10 cellular contexts compared by ENCODE assay signal in the genomic region with DNA sequence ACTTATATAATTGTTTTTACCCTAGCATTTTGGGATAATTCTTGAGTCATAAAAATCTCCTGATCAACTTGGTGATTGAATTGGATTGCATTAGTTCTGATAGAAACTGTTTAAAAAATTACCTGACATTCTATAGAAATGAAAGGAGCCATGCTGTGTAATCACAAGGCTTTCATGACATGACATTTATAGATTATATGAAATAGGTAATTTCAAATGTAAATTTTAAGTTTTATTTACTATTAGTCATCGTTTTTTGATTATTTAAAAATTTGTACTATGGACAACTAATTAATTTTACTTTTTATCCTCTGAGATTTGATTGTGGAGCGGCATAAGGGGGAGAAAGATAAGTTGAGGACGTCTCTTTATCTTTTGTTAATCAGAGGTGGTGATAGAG. TPM values are rescaled to one million over a fixed set of nuclear protein-coding genes. Genes with fewer than 3 reads are reported as not detected.
A peak's percentile ranks its signal among the peaks of the same experiment; 100 is the strongest.
DNase-seq lines count a peak whose midpoint lies in the region; ATAC-seq and TF ChIP-seq lines count a peak whose summit lies in the region.
"Had no signal": no experiment of that assay in that cellular context is flagged by ENCODE, and none has a peak within 500 bp of the region (broad histone marks: within the 10 kb centered on the region; RNA-seq: fewer than 3 reads in every experiment).

No MANE protein-coding gene starts in this region.

- intact Hi-C loops in heart right ventricle (cut with DNase I) = loop anchor here in 1 of 10 donors (10.0 kb wide), 1 partner anchor 73 kb away; no protein-coding TSS in a partner anchor
- intact Hi-C loops in Right ventricle myocardium inferior (cut with DNase I) = no loop called here
- intact Hi-C loops in naive thymus-derived CD4-positive, alpha-beta T cell (cut with micrococcal nuclease) = no loop called here
- intact Hi-C loops in upper lobe of right lung (cut with DNase I) = no loop called here
- intact Hi-C loops in left colon (cut with DNase I, micrococcal nuclease) = no loop called here

- ATAC-seq in heart right ventricle = no peak
- ATAC-seq in Right ventricle myocardium inferior = no peak
- no peak for ATAC-seq in central memory CD8-positive, alpha-beta T cell (replicated peaks; ENCODE audit: extremely low read depth, poor library complexity, severe bottlenecking)
- ATAC-seq in naive thymus-derived CD4-positive, alpha-beta T cell = no peak
- ATAC-seq in upper lobe of right lung = no peak
- ATAC-seq in left colon = no peak

- TF ChIP-seq CTCF in heart right ventricle (IDR thresholded peaks at IDR 0.05) (no peak), upper lobe of right lung (IDR thresholded peaks at IDR 0.05) (no peak)

- peaks cover 74% of the 10 kb centered on the region for H3K36me3 Mint-ChIP-seq in central memory CD8-positive, alpha-beta T cell (ENCODE audit: insufficient read depth)
- peaks cover 11 to 69% (median 62%) of the 10 kb centered on the region in 5 donors for H3K36me3 Mint-ChIP-seq in naive thymus-derived CD4-positive, alpha-beta T cell

- peaks cover 0 to 75% (median 55%) of the 10 kb centered on the region in 9 donors for H3K36me3 ChIP-seq in heart right ventricle
- peaks cover 15 to 48% (median 42%) of the 10 kb centered on the region in 3 experiments for H3K36me3 ChIP-seq in naive thymus-derived CD4-positive, alpha-beta T cell (ENCODE audit: control insufficient read depth in 2 of 3, insufficient read depth in 3 of 3, low read length in 3 of 3)
- H3K36me3 ChIP-seq in upper lobe of right lung = peaks cover 71% of the 10 kb centered on the region
- H3K36me3 ChIP-seq in SJCRH30 = peaks cover 90% of the 10 kb centered on the region

- peaks cover 44% of the 10 kb centered on the region for H3K4me1 Mint-ChIP-seq in central memory CD8-positive, alpha-beta T cell
- H3K4me1 Mint-ChIP-seq in naive thymus-derived CD4-positive, alpha-beta T cell = peaks cover 45 to 77% (median 60%) of the 10 kb centered on the region in 7 donors

- H3K27ac Mint-ChIP-seq in central memory CD8-positive, alpha-beta T cell (ENCODE audit: low read depth) = peak overlapping the region; percentile 98
- H3K27ac Mint-ChIP-seq in naive thymus-derived CD4-positive, alpha-beta T cell = peak overlapping the region in 7 of 9 donors; percentile 57 to 98 (median 67)

- no peaks in the 10 kb centered on the region for H3K27me3 Mint-ChIP-seq in central memory CD8-positive, alpha-beta T cell
- no peaks in the 10 kb centered on the region for H3K27me3 Mint-ChIP-seq in naive thymus-derived CD4-positive, alpha-beta T cell

- no peaks in the 10 kb centered on the region for H3K9me3 ChIP-seq in heart right ventricle
- no peaks in the 10 kb centered on the region for H3K9me3 ChIP-seq in naive thymus-derived CD4-positive, alpha-beta T cell (ENCODE audit: control insufficient read depth in 2 of 3, low read length in 3 of 3)
- no peaks in the 10 kb centered on the region for H3K9me3 ChIP-seq in upper lobe of right lung
- H3K9me3 ChIP-seq in SJCRH30 (replicated peaks) = no peaks in the 10 kb centered on the region

- no peaks in the 10 kb centered on the region for H3K9me3 Mint-ChIP-seq in central memory CD8-positive, alpha-beta T cell
- peaks cover 0 to 7% (median 0%) of the 10 kb centered on the region in 11 donors for H3K9me3 Mint-ChIP-seq in naive thymus-derived CD4-positive, alpha-beta T cell

- POLR2A ChIA-PET in naive thymus-derived CD4-positive, alpha-beta T cell (lab: Charles Lee) = interaction anchor here (1.2 to 20.7 kb wide), 12 partner anchors 8 to 78 kb away, joined by 3 to 762 read pairs (median 25); a partner anchor contains a TSS

- peak overlapping the region; percentile 20 for H3K4me3 Mint-ChIP-seq in central memory CD8-positive, alpha-beta T cell
- peak overlapping the region; percentile 53 to 99 (median 71) for H3K4me3 Mint-ChIP-seq in naive thymus-derived CD4-positive, alpha-beta T cell

- H3K4me1 ChIP-seq in heart right ventricle (peaks cover 0 to 69% (median 55%) of the 10 kb centered on the region in 9 donors), upper lobe of right lung (peaks cover 56% of the 10 kb centered on the region), SJCRH30 (peaks cover 9% of the 10 kb centered on the region)
- peaks cover 50 to 52% of the 10 kb centered on the region in 2 donors for H3K4me1 ChIP-seq in naive thymus-derived CD4-positive, alpha-beta T cell (ENCODE audit: control insufficient read depth in 2 of 2, insufficient read depth in 2 of 2, low read length in 2 of 2)

- H3K4me3 ChIP-seq in heart right ventricle = peak overlapping the region in 7 of 10 donors; percentile 23 to 95 (median 90)
- peak overlapping the region; percentile 35 for H3K4me3 ChIP-seq in naive thymus-derived CD4-positive, alpha-beta T cell (ENCODE audit: low read length)
- H3K4me3 ChIP-seq in upper lobe of right lung = peak overlapping the region; percentile 67
- H3K4me3 ChIP-seq in SJCRH30 = no peak overlapping the region

- CTCF ChIA-PET in naive thymus-derived CD4-positive, alpha-beta T cell (lab: Charles Lee) = interaction anchor here (1.7 kb wide), 2 partner anchors 13 to 80 kb away, joined by 4 to 5 read pairs; a partner anchor contains a TSS

- DNase-seq in heart right ventricle (no peak), Right ventricle myocardium inferior (ENCODE audit: missing footprints) (no peak), upper lobe of right lung (no peak), kidney tubule cell (ENCODE audit: low spot score) (no peak), left colon (no peak), SJCRH30 (no peak)
- no peak for DNase-seq in central memory CD8-positive, alpha-beta T cell (ENCODE audit: low spot score in 2 of 2)
- peak in 1 of 9 donors; percentile 2 for DNase-seq in naive thymus-derived CD4-positive, alpha-beta T cell
- DNase-seq: COR-L47, head of caudate nucleus had no signal

- H3K27me3 ChIP-seq in heart right ventricle = no peaks in the 10 kb centered on the region
- no peaks in the 10 kb centered on the region for H3K27me3 ChIP-seq in naive thymus-derived CD4-positive, alpha-beta T cell (ENCODE audit: control insufficient read depth in 2 of 2, insufficient read depth in 2 of 2, low read length in 2 of 2)
- H3K27me3 ChIP-seq in upper lobe of right lung = no peaks in the 10 kb centered on the region
- no peaks in the 10 kb centered on the region for H3K27me3 ChIP-seq in SJCRH30

- H3K27ac ChIP-seq in heart right ventricle = peak overlapping the region in 5 of 10 donors; percentile 14 to 100 (median 56)
- peak overlapping the region; percentile 61 for H3K27ac ChIP-seq in naive thymus-derived CD4-positive, alpha-beta T cell (ENCODE audit: low read depth, low read length)
- peak overlapping the region; percentile 99 for H3K27ac ChIP-seq in upper lobe of right lung
- H3K27ac ChIP-seq in SJCRH30 = no peak overlapping the region

- 28 to 34% methylated on average over 3 of the region's 3 CpGs for WGBS in heart right ventricle, 2 donors

RNA-seq across cellular contexts. Expression of a gene that starts 12.3 kb away (rescaled TPM):
- total RNA-seq in heart right ventricle (10 to 100 TPM; 38.0 to 74.0 (median 56.3) TPM), Right ventricle myocardium inferior (45.9 TPM), upper lobe of right lung (161 TPM), left colon (10 to 100 TPM; 85.7 to 86.9 TPM)
- 10 to 100 TPM; 12.2 to 41.7 TPM for polyA plus RNA-seq in heart right ventricle
- 100 to 1,000 TPM; 144 to 492 (median 393) TPM for total RNA-seq in naive thymus-derived CD4-positive, alpha-beta T cell
- 100 to 1,000 TPM in 1 of 2 donors, 10 to 100 TPM in 1; 70.0 to 103 TPM for polyA plus RNA-seq in naive thymus-derived CD4-positive, alpha-beta T cell
- total RNA-seq in SJCRH30 (2014; rRNA removed; shearing (Covaris generic)) = 64.8 and 82.6 TPM in 2 replicates
